1 cellular context compared by ENCODE assay signal in genomic region chr1:1406101-1406820, GRCh38.
TF ChIP-seq lines count a peak whose summit lies in the region.

No MANE protein-coding gene starts in this region.

TF ChIP-seq in IMR-90, 13 proteins besides CTCF, POLR2A, EP300 and RAD21 (continued from another document):
- TF ChIP-seq CHD1 (IDR thresholded peaks at IDR 0.05; ENCODE audit: low read depth, low read length) (no peak), BHLHE40 (IDR thresholded peaks at IDR 0.05; ENCODE audit: low read depth, low read length) (no peak), CEBPB (IDR thresholded peaks at IDR 0.05; ENCODE audit: low read depth, low read length) (no peak), NFE2L2 (IDR thresholded peaks at IDR 0.05; ENCODE audit: low read depth, low read length) (no peak), MAFK (IDR thresholded peaks at IDR 0.05; ENCODE audit: low read depth, low read length) (no peak)
- TF ChIP-seq, protein P1, sequence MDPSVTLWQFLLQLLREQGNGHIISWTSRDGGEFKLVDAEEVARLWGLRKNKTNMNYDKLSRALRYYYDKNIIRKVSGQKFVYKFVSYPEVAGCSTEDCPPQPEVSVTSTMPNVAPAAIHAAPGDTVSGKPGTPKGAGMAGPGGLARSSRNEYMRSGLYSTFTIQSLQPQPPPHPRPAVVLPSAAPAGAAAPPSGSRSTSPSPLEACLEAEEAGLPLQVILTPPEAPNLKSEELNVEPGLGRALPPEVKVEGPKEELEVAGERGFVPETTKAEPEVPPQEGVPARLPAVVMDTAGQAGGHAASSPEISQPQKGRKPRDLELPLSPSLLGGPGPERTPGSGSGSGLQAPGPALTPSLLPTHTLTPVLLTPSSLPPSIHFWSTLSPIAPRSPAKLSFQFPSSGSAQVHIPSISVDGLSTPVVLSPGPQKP (IDR thresholded peaks at IDR 0.05; ENCODE audit: borderline replicate concordance, low read depth, low read length) = no peak
TF ChIP-seq in IMR-90: peak in this region for 0.
